In the genomic region with DNA sequence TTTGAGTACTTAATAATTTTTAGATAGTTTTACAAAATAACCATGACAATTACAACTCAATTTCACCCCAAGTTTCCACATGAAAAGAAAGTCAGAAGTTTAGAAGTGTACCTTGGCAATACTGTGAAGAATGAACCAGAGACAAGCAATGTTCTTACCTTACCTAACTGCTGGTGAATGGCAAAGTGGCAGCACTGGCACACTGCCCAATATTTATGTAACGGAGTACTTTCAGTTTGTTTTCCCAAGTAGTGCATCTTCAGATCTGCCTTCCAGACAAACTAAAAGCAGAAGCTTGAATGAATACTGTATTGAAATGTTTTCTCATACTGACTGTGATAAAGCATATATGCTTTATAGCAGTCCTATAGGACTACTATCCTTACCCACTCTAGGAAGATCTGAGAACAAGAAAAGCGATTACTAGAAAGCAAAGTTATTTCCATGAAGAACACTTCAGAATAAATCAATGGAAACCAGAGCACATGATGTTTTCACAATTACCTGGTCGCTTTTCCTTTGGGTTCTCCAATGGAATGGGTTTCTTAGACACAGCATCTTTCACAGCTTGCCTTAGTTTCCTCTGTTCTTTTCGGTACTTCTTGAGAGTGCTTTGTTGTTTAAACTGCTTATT, we compare ENCODE assay signal across 8 cellular contexts. TPM values are rescaled to one million over a fixed set of nuclear protein-coding genes. Genes with fewer than 3 reads are reported as not detected.
DNase-seq lines count a peak whose midpoint lies in the region; FAIRE-seq and TF ChIP-seq lines count a peak whose summit lies in the region.

No MANE protein-coding gene starts in this region.

- no peaks in the 10 kb centered on the region for H3K9me3 Mint-ChIP-seq in HFFc6
- no peaks in the 10 kb centered on the region for H3K9me3 Mint-ChIP-seq in activated T-helper 1 cell treated with anti-CD3 and anti-CD28 coated beads, Interleukin-12 subunit alpha, Interleukin-12 subunit beta, Interleukin-2, Interleukin-4 antibody, amounts not matched to agents 30 ng/mL and 10 ng/mL and 1 ng/mL, durations not matched to agents 14 hours and 24 hours and 36 hours

- H3K9ac ChIP-seq in keratinocyte (ENCODE audit: control insufficient read depth, extremely low read depth, insufficient read depth, low read length): peak overlapping the region; percentile 42

- peaks cover 2% of the 10 kb centered on the region for H4K20me1 ChIP-seq in keratinocyte (ENCODE audit: control insufficient read depth, extremely low read depth, insufficient read depth, low read length)

- H3K4me1 Mint-ChIP-seq in HFFc6 (ENCODE audit: low read depth): peaks cover 47% of the 10 kb centered on the region
- H3K4me1 Mint-ChIP-seq in activated T-helper 1 cell treated with anti-CD3 and anti-CD28 coated beads, Interleukin-12 subunit alpha, Interleukin-12 subunit beta, Interleukin-2, Interleukin-4 antibody, amounts not matched to agents 30 ng/mL and 10 ng/mL and 1 ng/mL, durations not matched to agents 14 hours and 24 hours and 36 hours (ENCODE audit: low read depth): peaks cover 48% of the 10 kb centered on the region

- peak overlapping the region; percentile 96 for H3K4me3 Mint-ChIP-seq in HFFc6
- H3K4me3 Mint-ChIP-seq in activated T-helper 1 cell treated with anti-CD3 and anti-CD28 coated beads, Interleukin-12 subunit alpha, Interleukin-12 subunit beta, Interleukin-2, Interleukin-4 antibody, amounts not matched to agents 30 ng/mL and 10 ng/mL and 1 ng/mL, durations not matched to agents 14 hours and 24 hours and 36 hours: peak overlapping the region; percentile 88

- H3K9me1 ChIP-seq in keratinocyte (ENCODE audit: control insufficient read depth, extremely low read depth, insufficient read depth, low read length): no peaks in the 10 kb centered on the region

- H3K36me3 Mint-ChIP-seq in HFFc6 (ENCODE audit: low read depth): peaks cover 29% of the 10 kb centered on the region
- peaks cover 35% of the 10 kb centered on the region for H3K36me3 Mint-ChIP-seq in activated T-helper 1 cell treated with anti-CD3 and anti-CD28 coated beads, Interleukin-12 subunit alpha, Interleukin-12 subunit beta, Interleukin-2, Interleukin-4 antibody, amounts not matched to agents 30 ng/mL and 10 ng/mL and 1 ng/mL, durations not matched to agents 14 hours and 24 hours and 36 hours (ENCODE audit: low read depth)

- intact Hi-C loops in activated T-helper 1 cell treated with anti-CD3 and anti-CD28 coated beads, Interleukin-12 subunit alpha, Interleukin-12 subunit beta, Interleukin-2, Interleukin-4 antibody, amounts not matched to agents 30 ng/mL and 10 ng/mL and 1 ng/mL, durations not matched to agents 14 hours and 24 hours and 36 hours (cut with micrococcal nuclease): loop anchor here (5.0 to 10.0 kb wide), 4 partner anchors 251 to 1771 kb away; a partner anchor contains a TSS

- H3K27ac Mint-ChIP-seq in HFFc6: peak overlapping the region; percentile 91
- no peak overlapping the region for H3K27ac Mint-ChIP-seq in activated T-helper 1 cell treated with anti-CD3 and anti-CD28 coated beads, Interleukin-12 subunit alpha, Interleukin-12 subunit beta, Interleukin-2, Interleukin-4 antibody, amounts not matched to agents 30 ng/mL and 10 ng/mL and 1 ng/mL, durations not matched to agents 14 hours and 24 hours and 36 hours

- peaks cover 7% of the 10 kb centered on the region; the same call in 1 of the 2 replicates for H3K27me3 Mint-ChIP-seq in HFFc6 (ENCODE audit: insufficient read depth)
- H3K27me3 Mint-ChIP-seq in activated T-helper 1 cell treated with anti-CD3 and anti-CD28 coated beads, Interleukin-12 subunit alpha, Interleukin-12 subunit beta, Interleukin-2, Interleukin-4 antibody, amounts not matched to agents 30 ng/mL and 10 ng/mL and 1 ng/mL, durations not matched to agents 14 hours and 24 hours and 36 hours (ENCODE audit: insufficient read depth): peaks cover 7% of the 10 kb centered on the region

- peaks cover 16% of the 10 kb centered on the region for H3K4me1 ChIP-seq in keratinocyte (ENCODE audit: control insufficient read depth, extremely low read depth, insufficient read depth, low read length)

- no peaks in the 10 kb centered on the region for H3K27me3 ChIP-seq in keratinocyte (ENCODE audit: control insufficient read depth, extremely low read depth, insufficient read depth, low read length)

- TF ChIP-seq CTCF in HFFc6 (IDR thresholded peaks at IDR 0.05) (no peak), keratinocyte (optimal IDR thresholded peaks at IDR 0.05 in 1 of 3, IDR thresholded peaks at IDR 0.05 in 1 of 3, conservative IDR thresholded peaks at IDR 0.05 in 1 of 3; ENCODE audit: extremely low read depth in 1 of 3, insufficient read depth in 2 of 3, low read length in 3 of 3) (no peak), GM13976 (IDR thresholded peaks at IDR 0.05; ENCODE audit: borderline replicate concordance, control extremely low read depth, extremely low read depth, insufficient read depth, missing control alignments) (no peak)

- H3K4me3 ChIP-seq in keratinocyte (ENCODE audit: control insufficient read depth in 2 of 3, extremely low read depth in 1 of 3, insufficient read depth in 2 of 3, low read depth in 1 of 3, low read length in 3 of 3): peak overlapping the region; percentile 65 to 92 (median 89)

- H3K4me2 ChIP-seq in keratinocyte (ENCODE audit: control insufficient read depth, extremely low read depth, insufficient read depth, low read depth, low read length): peak overlapping the region; percentile 99

- H3K79me2 ChIP-seq in keratinocyte (ENCODE audit: control insufficient read depth, insufficient read depth, low read length): peaks cover 40% of the 10 kb centered on the region

- dilution Hi-C loops in keratinocyte (cut with MboI; ENCODE audit: extremely low pct_ligation_motif_present, low sequenced_read_pairs): no loop called here

- no peaks in the 10 kb centered on the region for H3K9me3 ChIP-seq in keratinocyte (ENCODE audit: control insufficient read depth, low read depth, low read length)

- in situ Hi-C loops in GM13976 (cut with MboI; ENCODE audit: low sequenced_read_pairs, unreplicated experiment): no loop called here

- peaks cover 2 to 14% of the 10 kb centered on the region in 2 experiments for H3K36me3 ChIP-seq in keratinocyte (ENCODE audit: control insufficient read depth in 2 of 2, extremely low read depth in 1 of 2, insufficient read depth in 2 of 2, low read length in 2 of 2)

- peak; percentile 10 for DNase-seq in AG20443 (ENCODE audit: low spot score)
- no peak for DNase-seq in HFFc6
- no peak for DNase-seq in activated T-helper 1 cell treated with anti-CD3 and anti-CD28 coated beads, Interleukin-12 subunit alpha, Interleukin-12 subunit beta, Interleukin-2, Interleukin-4 antibody, amounts not matched to agents 30 ng/mL and 10 ng/mL and 1 ng/mL, durations not matched to agents 14 hours and 24 hours and 36 hours (ENCODE audit: low spot score)
- no peak for DNase-seq in keratinocyte (ENCODE audit: low read depth, low spot score)
- no peak for DNase-seq in germinal center (ENCODE audit: low spot score)
- no peak for DNase-seq in DMS79 treated with DMSO at 0.1 percent for 48 hours (lab: John Stamatoyannopoulos, UW)
- no peak for DNase-seq in GM13976 (ENCODE audit: low spot score)
- no peak for DNase-seq in retina

- H3K27ac ChIP-seq in keratinocyte (ENCODE audit: control insufficient read depth, insufficient read depth, low read length): no peak overlapping the region

- FAIRE-seq in keratinocyte (lab: Jason Lieb, UNC): peak; percentile 88

- H2AFZ ChIP-seq in keratinocyte (ENCODE audit: control insufficient read depth, low read length): no peak overlapping the region

RNA-seq across cellular contexts. Expression of a gene that starts 1.5 kb away (rescaled TPM):
- total RNA-seq in HFFc6 (2021; fragmentation: NEBNext Ultra II Directional; extraction: Animal tissue kit (Norgen Biotek cat#: 25700)): 10 to 100 TPM; 21.6 to 29.1 (median 25.3) TPM
- total RNA-seq in activated T-helper 1 cell treated with anti-CD3 and anti-CD28 coated beads, Interleukin-12 subunit alpha, Interleukin-12 subunit beta, Interleukin-2, Interleukin-4 antibody, amounts not matched to agents 30 ng/mL and 10 ng/mL and 1 ng/mL, durations not matched to agents 14 hours and 24 hours and 36 hours: 47.7 and 47.8 TPM in 2 replicates
- 8.9 to 16.3 TPM (median 11.0 TPM) in 3 replicates for polyA plus RNA-seq in keratinocyte
- polyA plus RNA-seq in keratinocyte (2011; ENCODE audit: low read depth): 33.4 TPM
- polyA plus RNA-seq in keratinocyte (2011; cell fraction: cytosol; rRNA removed): 5.8 and 10.3 TPM in 2 replicates
- 17.7 and 22.0 TPM in 2 replicates for polyA plus RNA-seq in keratinocyte (2011; cell fraction: nucleus; rRNA removed)
- polyA plus RNA-seq in keratinocyte (2012; ENCODE audit: low replicate concordance): 9.7 and 11.4 TPM in 2 replicates
- polyA minus RNA-seq in keratinocyte: 3.4 to 20.4 TPM (median 9.0 TPM) in 3 replicates
- polyA minus RNA-seq in keratinocyte (2011; cell fraction: cytosol; rRNA and poly(A)+ RNA removed): 5.6 TPM
- polyA minus RNA-seq in keratinocyte (2011; cell fraction: nucleus; rRNA and poly(A)+ RNA removed): 10.0 and 22.6 TPM in 2 replicates

RNA-seq across cellular contexts. Expression of a gene that starts 41.1 kb away (rescaled TPM):
- total RNA-seq in HFFc6 (2021; fragmentation: NEBNext Ultra II Directional; extraction: Animal tissue kit (Norgen Biotek cat#: 25700)): 1 to 10 TPM; 4.9 to 7.1 (median 5.4) TPM
- total RNA-seq in activated T-helper 1 cell treated with anti-CD3 and anti-CD28 coated beads, Interleukin-12 subunit alpha, Interleukin-12 subunit beta, Interleukin-2, Interleukin-4 antibody, amounts not matched to agents 30 ng/mL and 10 ng/mL and 1 ng/mL, durations not matched to agents 14 hours and 24 hours and 36 hours: 0.73 and 0.86 TPM in 2 replicates
- polyA plus RNA-seq in keratinocyte: 2.3 to 7.0 TPM (median 4.6 TPM) in 3 replicates
- polyA plus RNA-seq in keratinocyte (2011; ENCODE audit: low read depth): 7.7 TPM
- 2.8 and 4.9 TPM in 2 replicates for polyA plus RNA-seq in keratinocyte (2011; cell fraction: cytosol; rRNA removed)
- 5.8 and 8.7 TPM in 2 replicates for polyA plus RNA-seq in keratinocyte (2011; cell fraction: nucleus; rRNA removed)
- polyA plus RNA-seq in keratinocyte (2012; ENCODE audit: low replicate concordance): 3.9 and 7.0 TPM in 2 replicates
- 1.3 to 5.4 TPM (median 4.8 TPM) in 3 replicates for polyA minus RNA-seq in keratinocyte
- polyA minus RNA-seq in keratinocyte (2011; cell fraction: cytosol; rRNA and poly(A)+ RNA removed): 1.9 TPM
- 6.4 and 8.9 TPM in 2 replicates for polyA minus RNA-seq in keratinocyte (2011; cell fraction: nucleus; rRNA and poly(A)+ RNA removed)
